24 cellular contexts compared by ENCODE assay signal in the genomic region with DNA sequence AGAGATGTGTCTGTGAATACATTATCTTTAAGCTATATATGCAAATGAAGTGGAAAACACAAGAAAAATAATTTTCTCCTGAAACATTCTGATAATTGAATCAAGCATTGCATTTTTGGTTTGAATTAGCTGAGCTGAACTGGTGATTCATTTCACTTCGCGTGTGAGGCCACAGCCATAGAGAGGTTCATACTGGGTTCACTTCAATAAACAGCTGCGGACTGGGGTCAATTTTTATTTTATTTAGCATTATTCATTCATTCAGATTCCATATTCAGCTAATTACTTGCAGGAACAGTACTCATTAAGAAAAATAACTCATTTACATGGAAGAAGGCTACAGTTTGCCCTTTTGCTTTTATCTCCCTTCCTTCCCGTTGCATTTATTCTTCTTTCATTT.
DNase-seq lines count a peak whose midpoint lies in the region; FAIRE-seq and TF ChIP-seq lines count a peak whose summit lies in the region.
"Had no signal": no experiment of that assay in that cellular context is flagged by ENCODE, and none has a peak within 500 bp of the region (broad histone marks: within the 10 kb centered on the region; RNA-seq: fewer than 3 reads in every experiment).

No MANE protein-coding gene starts in this region.

- H2AFZ ChIP-seq in GM23248 = peak overlapping the region; percentile 8
- peak overlapping the region; percentile 16 for H2AFZ ChIP-seq in astrocyte (ENCODE audit: low read depth, low read length)
- no peak overlapping the region for H2AFZ ChIP-seq in SK-N-SH (ENCODE audit: low read depth)

- H3K36me3 Mint-ChIP-seq in astrocyte (ENCODE audit: low read depth, unreplicated experiment) = no peaks in the 10 kb centered on the region
- H3K36me3 Mint-ChIP-seq: activated naive CD8-positive, alpha-beta T cell treated with anti-CD3 and anti-CD28 coated beads for 36 hours; brain had no signal

- H3K9me2 ChIP-seq in GM23248 (ENCODE audit: insufficient read depth) (no peaks in the 10 kb centered on the region), SK-N-SH (no peaks in the 10 kb centered on the region)

- H3K79me2 ChIP-seq in GM23248 (ENCODE audit: insufficient read depth) (no peaks in the 10 kb centered on the region), astrocyte (ENCODE audit: insufficient read depth, low read length) (no peaks in the 10 kb centered on the region), SK-N-SH (ENCODE audit: insufficient read depth) (no peaks in the 10 kb centered on the region)

- H3K36me3 ChIP-seq in GM23248 (ENCODE audit: low read depth) (no peaks in the 10 kb centered on the region), astrocyte (ENCODE audit: insufficient read depth, low read length) (no peaks in the 10 kb centered on the region), SJCRH30 (no peaks in the 10 kb centered on the region), WERI-Rb-1 (no peaks in the 10 kb centered on the region), SK-N-SH (replicated peaks in 1 of 2; ENCODE audit: control insufficient read depth in 1 of 2, insufficient read depth in 2 of 2, low read length in 1 of 2) (no peaks in the 10 kb centered on the region)
- H3K36me3 ChIP-seq: BE2C, Peyer's patch, thoracic aorta, vagina had no signal

- H3K27me3 ChIP-seq in GM23248 (replicated peaks; ENCODE audit: insufficient read depth) (no peaks in the 10 kb centered on the region), astrocyte (ENCODE audit: insufficient read depth, low read length) (no peaks in the 10 kb centered on the region), SJCRH30 (no peaks in the 10 kb centered on the region), WERI-Rb-1 (ENCODE audit: insufficient read depth, low read depth, severe bottlenecking) (no peaks in the 10 kb centered on the region), SK-N-SH (ENCODE audit: insufficient read depth) (no peaks in the 10 kb centered on the region; the same call in 1 of the 2 replicates)
- H3K27me3 ChIP-seq: BE2C, Peyer's patch, vagina had no signal

- no peak for FAIRE-seq in astrocyte (lab: Jason Lieb, UNC)
- FAIRE-seq: frontal cortex, H1, HepG2 had no signal

- H3K27ac ChIP-seq in GM23248 (peak overlapping the region; percentile 56), astrocyte (ENCODE audit: low read depth, low read length) (no peak overlapping the region), SJCRH30 (no peak overlapping the region; the same call in 1 of the 2 replicates), WERI-Rb-1 (no peak overlapping the region), SK-N-SH (ENCODE audit: low read depth in 2 of 2, low read length in 1 of 2) (no peak overlapping the region)
- H3K27ac ChIP-seq: Peyer's patch, SK-N-MC, thoracic aorta, vagina had no signal

- H3K9me3 Mint-ChIP-seq in astrocyte (ENCODE audit: unreplicated experiment) = peaks cover 1% of the 10 kb centered on the region
- H3K9me3 Mint-ChIP-seq: activated CD4-positive, alpha-beta T cell treated with anti-CD3 and anti-CD28 coated beads, Interleukin-2, amount 10 ng/mL, durations not matched to agents 7 days and 5 days; activated naive CD8-positive, alpha-beta T cell treated with anti-CD3 and anti-CD28 coated beads for 36 hours had no signal

- TF ChIP-seq CTCF in astrocyte (IDR thresholded peaks at IDR 0.05; ENCODE audit: insufficient read depth, low read depth, low read length) (no peak), WERI-Rb-1 (IDR thresholded peaks at IDR 0.05; ENCODE audit: low read depth, low read length) (no peak), SK-N-SH (IDR thresholded peaks at IDR 0.05) (no peak)

- peaks cover 35% of the 10 kb centered on the region for H3K4me1 ChIP-seq in GM23248 (ENCODE audit: insufficient read depth)
- H3K4me1 ChIP-seq in astrocyte (ENCODE audit: insufficient read depth, low read length) = no peaks in the 10 kb centered on the region
- peaks cover 18% of the 10 kb centered on the region for H3K4me1 ChIP-seq in SJCRH30
- H3K4me1 ChIP-seq in SK-N-SH (ENCODE audit: control insufficient read depth in 1 of 2, insufficient read depth in 2 of 2, low read depth in 1 of 2, low read length in 1 of 2) = no peaks in the 10 kb centered on the region; a peak in 1 of 4 replicates
- H3K4me1 ChIP-seq: BE2C, Peyer's patch had no signal

- H3K27ac Mint-ChIP-seq in astrocyte (ENCODE audit: unreplicated experiment) = no peak overlapping the region
- H3K27ac Mint-ChIP-seq: activated CD4-positive, alpha-beta T cell treated with anti-CD3 and anti-CD28 coated beads, Interleukin-2, amount 10 ng/mL, durations not matched to agents 7 days and 5 days; activated naive CD8-positive, alpha-beta T cell treated with anti-CD3 and anti-CD28 coated beads for 36 hours; brain had no signal

- POLR2A ChIA-PET in SK-N-SH (lab: Yijun Ruan, JAX) = no interaction called here

- no peak for TF ChIP-seq RAD21 in SK-N-SH (IDR thresholded peaks at IDR 0.05; ENCODE audit: low read length)

- H3K27me3 Mint-ChIP-seq in astrocyte (ENCODE audit: low read depth, unreplicated experiment) = no peaks in the 10 kb centered on the region
- H3K27me3 Mint-ChIP-seq: activated CD4-positive, alpha-beta T cell treated with anti-CD3 and anti-CD28 coated beads, Interleukin-2, amount 10 ng/mL, durations not matched to agents 7 days and 5 days; activated naive CD8-positive, alpha-beta T cell treated with anti-CD3 and anti-CD28 coated beads for 36 hours; brain had no signal

- H3F3A ChIP-seq in GM23248 (ENCODE audit: insufficient read depth) = peaks cover 12% of the 10 kb centered on the region
- no peaks in the 10 kb centered on the region for H3F3A ChIP-seq in SK-N-SH (replicated peaks; ENCODE audit: insufficient read depth)

- H3K4me1 Mint-ChIP-seq in astrocyte (ENCODE audit: low read depth, unreplicated experiment) = no peaks in the 10 kb centered on the region
- H3K4me1 Mint-ChIP-seq: activated CD4-positive, alpha-beta T cell treated with anti-CD3 and anti-CD28 coated beads, Interleukin-2, amount 10 ng/mL, durations not matched to agents 7 days and 5 days; activated naive CD8-positive, alpha-beta T cell treated with anti-CD3 and anti-CD28 coated beads for 36 hours had no signal

- TF ChIP-seq EP300 in SK-N-SH (IDR thresholded peaks at IDR 0.05; ENCODE audit: borderline replicate concordance in 1 of 2, low read depth in 1 of 2, low read length in 1 of 2) = no peak

- H4K20me1 ChIP-seq in GM23248 (ENCODE audit: insufficient read depth) = no peaks in the 10 kb centered on the region
- no peaks in the 10 kb centered on the region for H4K20me1 ChIP-seq in astrocyte (ENCODE audit: insufficient read depth, low read length)
- H4K20me1 ChIP-seq in SK-N-SH (ENCODE audit: insufficient read depth) = no peaks in the 10 kb centered on the region

- CTCF ChIA-PET in SK-N-SH (lab: Yijun Ruan, JAX) = interaction anchor here (0.7 to 8.2 kb wide), 5 partner anchors 8 to 769 kb away, joined by 3 to 89 read pairs (median 3); no protein-coding TSS in a partner anchor

- H3K9me3 ChIP-seq in GM23248 (ENCODE audit: low read depth) (no peaks in the 10 kb centered on the region), astrocyte (ENCODE audit: insufficient read depth, low read depth, low read length) (no peaks in the 10 kb centered on the region), SJCRH30 (replicated peaks) (peaks cover 3% of the 10 kb centered on the region; the same call in 1 of the 2 replicates), WERI-Rb-1 (ENCODE audit: severe bottlenecking) (no peaks in the 10 kb centered on the region), SK-N-SH (no peaks in the 10 kb centered on the region)
- H3K9me3 ChIP-seq: BE2C, Peyer's patch, thoracic aorta, vagina had no signal

- 2 to 9% methylated on average over 4 of the region's 4 CpGs for WGBS in GM23248 (ENCODE audit: low coverage in 1 of 2, low lambda C conversion rate in 2 of 2, missing lambda C conversion rate in 2 of 2), 2 experiments
- whole genome bisulfite sequencing in SK-N-SH (ENCODE audit: low lambda C conversion rate) = 50% methylated on average over 4 of the region's 4 CpGs

- in situ Hi-C loops in GM23248 (cut with MboI) = no loop called here

- H3K4me3 Mint-ChIP-seq in astrocyte (ENCODE audit: unreplicated experiment) = no peak overlapping the region
- H3K4me3 Mint-ChIP-seq: activated CD4-positive, alpha-beta T cell treated with anti-CD3 and anti-CD28 coated beads, Interleukin-2, amount 10 ng/mL, durations not matched to agents 7 days and 5 days; activated naive CD8-positive, alpha-beta T cell treated with anti-CD3 and anti-CD28 coated beads for 36 hours; brain had no signal

- DNase-seq in GM23248 = peak; percentile 86
- DNase-seq in astrocyte (ENCODE audit: low read depth) = peak; percentile 52
- DNase-seq in fibroblast of peridontal ligament (ENCODE audit: extremely low read depth) = peak; percentile 67
- DNase-seq in activated CD4-positive, CD25-positive, alpha-beta regulatory T cell treated with anti-CD3 and anti-CD28 coated beads, Interleukin-2, amount 50 U/mL, for 72 hours = no peak
- DNase-seq in SJCRH30 = no peak
- DNase-seq in WERI-Rb-1 = no peak
- no peak for DNase-seq in SK-N-SH
- DNase-seq: activated CD4-positive, alpha-beta T cell treated with anti-CD3 and anti-CD28 coated beads, Interleukin-2, amount 10 ng/mL, durations not matched to agents 7 days and 5 days; activated naive CD8-positive, alpha-beta T cell treated with anti-CD3 and anti-CD28 coated beads for 36 hours; BE2C; DMS79; hippocampal formation; NCI-H1105 treated with DMSO at 0.1 percent for 48 hours; NCI-H524 treated with DMSO at 0.1 percent for 48 hours; Peyer's patch; stimulated activated CD4-positive, alpha-beta T cell treated with anti-CD3 and anti-CD28 coated beads, Interleukin-2, amount 100 ng/mL, for 48 hours; stimulated activated naive CD4-positive, alpha-beta T cell had no signal

- H3K4me2 ChIP-seq in GM23248 (ENCODE audit: unreplicated experiment) (peak overlapping the region; percentile 72), astrocyte (ENCODE audit: low read length) (no peak overlapping the region), SK-N-SH (no peak overlapping the region)

- H3K4me3 ChIP-seq in GM23248 (peak overlapping the region; percentile 39), astrocyte (ENCODE audit: insufficient read depth, low read depth, low read length) (no peak overlapping the region), SJCRH30 (no peak overlapping the region), WERI-Rb-1 (ENCODE audit: low read depth, low read length) (no peak overlapping the region), SK-N-SH (ENCODE audit: low read depth in 2 of 2, low read length in 1 of 2) (no peak overlapping the region)
- H3K4me3 ChIP-seq: Peyer's patch, SK-N-MC, thoracic aorta, vagina had no signal

- H3K9ac ChIP-seq in GM23248 = peak overlapping the region; percentile 39
- H3K9ac ChIP-seq in astrocyte (ENCODE audit: low read length) = no peak overlapping the region
- H3K9ac ChIP-seq in SK-N-SH = no peak overlapping the region

TF ChIP-seq in SK-N-SH, 30 proteins besides CTCF, POLR2A, EP300 and RAD21 (continues in another document):
- TF ChIP-seq NFIC (IDR thresholded peaks at IDR 0.05; ENCODE audit: borderline replicate concordance) (no peak), SMC3 (IDR thresholded peaks at IDR 0.05; ENCODE audit: low read depth, low read length) (no peak)

Comparison
In these comparisons a context has a peak if more than half of its experiments do, and no peak if none do; other contexts are left out.
1. DNase-seq: peak in GM23248 (single experiment), astrocyte (single experiment) and fibroblast of peridontal ligament (single experiment); none in activated CD4-positive, CD25-positive, alpha-beta regulatory T cell treated with anti-CD3 and anti-CD28 coated beads, Interleukin-2, amount 50 U/mL, for 72 hours (single experiment), SJCRH30 (0 of 2), WERI-Rb-1 (single experiment) and SK-N-SH (single experiment).